ENCODE assay signal across 1 cellular context in genomic region chr3:171614318-171614967, GRCh38.
TF ChIP-seq lines count a peak whose summit lies in the region.

No MANE protein-coding gene starts in this region.

TF ChIP-seq in HEK293, 187 proteins besides CTCF, POLR2A, EP300 and RAD21 (continued from another document):
- peak; percentile 48 for TF ChIP-seq PATZ1 (tag by site-specific recombination; IDR thresholded peaks at IDR 0.05)
- peak; percentile 88 for TF ChIP-seq EGR2 (tag by site-specific recombination; IDR thresholded peaks at IDR 0.05; ENCODE audit: low read depth)
